Comparison of ENCODE assay signal across 13 cellular contexts in genomic region chr18:3607309-3608098, GRCh38.
DNase-seq lines count a peak whose midpoint lies in the region; ATAC-seq and TF ChIP-seq lines count a peak whose summit lies in the region.
"Had no signal": no experiment of that assay in that cellular context is flagged by ENCODE, and none has a peak within 500 bp of the region (broad histone marks: within the 10 kb centered on the region; RNA-seq: fewer than 3 reads in every experiment).

No MANE protein-coding gene starts in this region.

- H3K4me1 Mint-ChIP-seq in activated naive CD8-positive, alpha-beta T cell (ENCODE audit: low read depth) = peaks cover 16% of the 10 kb centered on the region

- H3K36me3 Mint-ChIP-seq in activated naive CD8-positive, alpha-beta T cell = no peaks in the 10 kb centered on the region
- H3K36me3 Mint-ChIP-seq: stimulated activated effector memory CD8-positive, alpha-beta T cell treated with anti-CD3 and anti-CD28 coated beads, Interleukin-12 subunit alpha, Interleukin-12 subunit beta, amount 100 ng/mL, for 72 hours had no signal

- H3K4me1 ChIP-seq in right atrium auricular region (peaks cover 0 to 43% of the 10 kb centered on the region in 2 donors), mesenchymal stem cell (ENCODE audit: control insufficient read depth, insufficient read depth, low read depth, low read length) (peaks cover 6% of the 10 kb centered on the region), uterus (peaks cover 0 to 11% of the 10 kb centered on the region in 2 donors)
- H3K4me1 ChIP-seq: BE2C had no signal

- no peak for TF ChIP-seq POLR2A in uterus (IDR thresholded peaks at IDR 0.05)

- peak overlapping the region; percentile 12 for H3K4me3 Mint-ChIP-seq in activated naive CD8-positive, alpha-beta T cell
- H3K4me3 Mint-ChIP-seq: stimulated activated effector memory CD8-positive, alpha-beta T cell treated with anti-CD3 and anti-CD28 coated beads, Interleukin-12 subunit alpha, Interleukin-12 subunit beta, amount 100 ng/mL, for 72 hours had no signal

- H3K27me3 ChIP-seq in right atrium auricular region (no peaks in the 10 kb centered on the region), mesenchymal stem cell (ENCODE audit: control insufficient read depth in 1 of 2, insufficient read depth in 1 of 2, low read length in 2 of 2) (no peaks in the 10 kb centered on the region), uterus (no peaks in the 10 kb centered on the region)
- H3K27me3 ChIP-seq: BE2C had no signal

- ATAC-seq in left ventricle myocardium superior = no peak
- ATAC-seq: stimulated activated effector memory CD8-positive, alpha-beta T cell treated with anti-CD3 and anti-CD28 coated beads, Interleukin-12 subunit alpha, Interleukin-12 subunit beta, amount 100 ng/mL, for 72 hours had no signal

- H3K79me1 ChIP-seq in mesenchymal stem cell (replicated peaks; ENCODE audit: low read length, poor library complexity, severe bottlenecking) = peaks cover 14% of the 10 kb centered on the region

- H3K23ac ChIP-seq in mesenchymal stem cell (ENCODE audit: low read length in 2 of 2) = no peak overlapping the region

- in situ Hi-C loops in KBM-7 (cut with MboI; ENCODE audit: low pct_unique_long_range_greater_than_20kb, low sequenced_read_pairs) = no loop called here

- H4K91ac ChIP-seq in mesenchymal stem cell (ENCODE audit: low read length) = peak overlapping the region; percentile 5

- WGBS in mesenchymal stem cell = 84% methylated on average over 5 of the region's 8 CpGs

- H2AK5ac ChIP-seq in mesenchymal stem cell (ENCODE audit: low read length, severe bottlenecking) = peak overlapping the region; percentile 76

- H3K27me3 Mint-ChIP-seq in activated naive CD8-positive, alpha-beta T cell = no peaks in the 10 kb centered on the region

- H2BK120ac ChIP-seq in mesenchymal stem cell (ENCODE audit: low read depth, low read length) = peak overlapping the region; percentile 15

- H3K36me3 ChIP-seq in right atrium auricular region (no peaks in the 10 kb centered on the region), mesenchymal stem cell (ENCODE audit: control insufficient read depth in 1 of 2, insufficient read depth in 2 of 2, low read depth in 1 of 2, low read length in 2 of 2) (no peaks in the 10 kb centered on the region), uterus (no peaks in the 10 kb centered on the region)
- H3K36me3 ChIP-seq: BE2C had no signal

- peak overlapping the region; percentile 2 for H3K27ac Mint-ChIP-seq in activated naive CD8-positive, alpha-beta T cell
- H3K27ac Mint-ChIP-seq: stimulated activated effector memory CD8-positive, alpha-beta T cell treated with anti-CD3 and anti-CD28 coated beads, Interleukin-12 subunit alpha, Interleukin-12 subunit beta, amount 100 ng/mL, for 72 hours had no signal

- peak overlapping the region; percentile 2 to 35 for H3K4ac ChIP-seq in mesenchymal stem cell (ENCODE audit: low read depth in 1 of 2, low read length in 2 of 2)

- intact Hi-C loops in left ventricle myocardium superior (cut with micrococcal nuclease) = loop anchor here (10.0 kb wide), 1 partner anchor 57 kb away; no protein-coding TSS in a partner anchor
- intact Hi-C loops in uterus (cut with DNase I; ENCODE audit: low total_unique reads) = no loop called here

- peak overlapping the region; percentile 7 to 49 for H2BK12ac ChIP-seq in mesenchymal stem cell (ENCODE audit: low read length in 2 of 2)

- H2AFZ ChIP-seq in mesenchymal stem cell (ENCODE audit: low read depth, low read length) = no peak overlapping the region

- H3K9me3 Mint-ChIP-seq in activated naive CD8-positive, alpha-beta T cell (ENCODE audit: low read depth) = no peaks in the 10 kb centered on the region
- H3K9me3 Mint-ChIP-seq: stimulated activated effector memory CD8-positive, alpha-beta T cell treated with anti-CD3 and anti-CD28 coated beads, Interleukin-12 subunit alpha, Interleukin-12 subunit beta, amount 100 ng/mL, for 72 hours had no signal

- H3K9ac ChIP-seq in mesenchymal stem cell (ENCODE audit: low read length) = peak overlapping the region; percentile 93

- H3K9me3 ChIP-seq in right atrium auricular region (no peaks in the 10 kb centered on the region), mesenchymal stem cell (ENCODE audit: control insufficient read depth, low read length) (no peaks in the 10 kb centered on the region), uterus (no peaks in the 10 kb centered on the region)
- H3K9me3 ChIP-seq: BE2C had no signal

- TF ChIP-seq CTCF in right atrium auricular region (IDR thresholded peaks at IDR 0.05) (no peak), uterus (IDR thresholded peaks at IDR 0.05) (no peak)

- DNase-seq in right atrium auricular region (ENCODE audit: low spot score) = no peak
- DNase-seq in left ventricle myocardium superior = no peak
- DNase-seq in mesenchymal stem cell = no peak
- DNase-seq in uterus = no peak
- DNase-seq in KBM-7 = no peak
- DNase-seq in NCI-H446 (lab: John Stamatoyannopoulos, UW) = no peak
- DNase-seq in NCI-H774 (lab: John Stamatoyannopoulos, UW) = no peak
- DNase-seq: BE2C; NCI-H1105; NCI-H446 treated with DMSO at 0.1 percent for 48 hours; stimulated activated CD4-positive, alpha-beta T cell treated with anti-CD3 and anti-CD28 coated beads, Interleukin-2, amount 100 ng/mL, for 48 hours had no signal

- peak overlapping the region; percentile 35 for H4K8ac ChIP-seq in mesenchymal stem cell (ENCODE audit: low read length)

- no peak overlapping the region for H2BK5ac ChIP-seq in mesenchymal stem cell (ENCODE audit: low read depth, low read length, poor library complexity, severe bottlenecking)

- no peak overlapping the region for H3K14ac ChIP-seq in mesenchymal stem cell (ENCODE audit: low read length in 2 of 2)

- H3K4me3 ChIP-seq in right atrium auricular region (no peak overlapping the region), mesenchymal stem cell (ENCODE audit: insufficient read depth in 1 of 2, low read depth in 1 of 2, low read length in 2 of 2) (no peak overlapping the region), uterus (no peak overlapping the region)

- H3K27ac ChIP-seq in right atrium auricular region (peak overlapping the region; percentile 38 to 97), mesenchymal stem cell (ENCODE audit: low read length, poor library complexity, severe bottlenecking) (no peak overlapping the region), uterus (peak overlapping the region; percentile 92 to 97)

- peak overlapping the region; percentile 13 for H2BK15ac ChIP-seq in mesenchymal stem cell (ENCODE audit: low read depth, poor library complexity, severe bottlenecking)

- no peak overlapping the region for H3K4me2 ChIP-seq in mesenchymal stem cell (ENCODE audit: low read length, poor library complexity, severe bottlenecking)

- no peak overlapping the region for H3K18ac ChIP-seq in mesenchymal stem cell (ENCODE audit: low read depth in 1 of 2, low read length in 2 of 2)
